Comparison of ENCODE assay signal across 10 cellular contexts in genomic region chr2:204453730-204454167, GRCh38.
DNase-seq lines count a peak whose midpoint lies in the region; ATAC-seq, FAIRE-seq and TF ChIP-seq lines count a peak whose summit lies in the region.
"Had no signal": no experiment of that assay in that cellular context is flagged by ENCODE, and none has a peak within 500 bp of the region (broad histone marks: within the 10 kb centered on the region; RNA-seq: fewer than 3 reads in every experiment).

No MANE protein-coding gene starts in this region.

- peak overlapping the region; percentile 94; the same call in 1 of the 2 replicates for H2BK12ac ChIP-seq in H1 (ENCODE audit: low read depth, low read length)

- H2BK20ac ChIP-seq in H1 (ENCODE audit: low read length): no peak overlapping the region

- H3K27ac Mint-ChIP-seq in stimulated activated memory B cell treated with anti-CD40 and anti-IgM and Interleukin-4, amounts not matched to agents 10 μg/mL and 1 μg/mL and 100 μg/mL, for 72 hours: no peak overlapping the region
- H3K27ac Mint-ChIP-seq: activated naive CD8-positive, alpha-beta T cell treated with anti-CD3 and anti-CD28 coated beads, Interleukin-2, amount 50 U/mL, for 24 hours had no signal

- TF ChIP-seq RAD21 in H1 (IDR thresholded peaks at IDR 0.05 in 1 of 2, conservative IDR thresholded peaks at IDR 0.05 in 1 of 2; ENCODE audit: low read depth in 2 of 2, low read length in 2 of 2): no peak; a peak in 1 of 4 replicates

- H3K9me3 ChIP-seq in A673 (ENCODE audit: low read depth, low read length, poor library complexity, severe bottlenecking) (no peaks in the 10 kb centered on the region), MG63 (no peaks in the 10 kb centered on the region), H1 (ENCODE audit: insufficient read depth in 2 of 2, low read depth in 1 of 2, low read length in 1 of 2) (no peaks in the 10 kb centered on the region), mucosa of descending colon (no peaks in the 10 kb centered on the region)

- no peak overlapping the region for H3K18ac ChIP-seq in H1 (ENCODE audit: extremely low read depth, low read length)

- CTCF ChIA-PET in A673 (lab: Charles Lee) (no interaction called here), H1 (lab: Charles Lee; ENCODE audit: partially characterized antibody) (interaction anchor here (0.8 kb wide), 1 partner anchor 93 kb away, joined by 3 read pairs; no protein-coding TSS in a partner anchor)

- H3K27me3 Mint-ChIP-seq in stimulated activated memory B cell treated with anti-CD40 and anti-IgM and Interleukin-4, amounts not matched to agents 10 μg/mL and 1 μg/mL and 100 μg/mL, for 72 hours: no peaks in the 10 kb centered on the region
- H3K27me3 Mint-ChIP-seq: activated naive CD8-positive, alpha-beta T cell treated with anti-CD3 and anti-CD28 coated beads, Interleukin-2, amount 50 U/mL, for 24 hours had no signal

- no peak overlapping the region for H3K4me3 Mint-ChIP-seq in stimulated activated memory B cell treated with anti-CD40 and anti-IgM and Interleukin-4, amounts not matched to agents 10 μg/mL and 1 μg/mL and 100 μg/mL, for 72 hours
- H3K4me3 Mint-ChIP-seq: activated naive CD8-positive, alpha-beta T cell treated with anti-CD3 and anti-CD28 coated beads, Interleukin-2, amount 50 U/mL, for 24 hours had no signal

- H3K56ac ChIP-seq in H1 (replicated peaks; ENCODE audit: insufficient read length, low read depth, low read length): no peak overlapping the region

- POLR2A ChIA-PET in A673 (lab: Charles Lee; ENCODE audit: low non-redundant PET) (interaction anchor here (0.6 kb wide), 1 partner anchor 682 kb away, joined by 6 read pairs; no protein-coding TSS in a partner anchor), H1 (lab: Charles Lee; ENCODE audit: partially characterized antibody) (no interaction called here)

- no peaks in the 10 kb centered on the region for H3K79me2 ChIP-seq in H1 (ENCODE audit: control insufficient read depth in 1 of 2, insufficient read depth in 2 of 2, low read length in 2 of 2)

- H3K4me2 ChIP-seq in H1 (ENCODE audit: insufficient read depth in 1 of 2, low read depth in 2 of 2, low read length in 2 of 2): no peak overlapping the region

- H3K23me2 ChIP-seq in H1 (ENCODE audit: low read depth, low read length): no peaks in the 10 kb centered on the region

- no peaks in the 10 kb centered on the region for H3K9me3 Mint-ChIP-seq in stimulated activated memory B cell treated with anti-CD40 and anti-IgM and Interleukin-4, amounts not matched to agents 10 μg/mL and 1 μg/mL and 100 μg/mL, for 72 hours
- H3K9me3 Mint-ChIP-seq: activated naive CD8-positive, alpha-beta T cell treated with anti-CD3 and anti-CD28 coated beads, Interleukin-2, amount 50 U/mL, for 24 hours had no signal

- peaks cover 7% of the 10 kb centered on the region for H3K4me1 ChIP-seq in A673 (ENCODE audit: insufficient read depth, low read length, poor library complexity, severe bottlenecking)
- H3K4me1 ChIP-seq in H1 (replicated peaks in 1 of 4; ENCODE audit: control insufficient read depth in 3 of 4, insufficient read depth in 4 of 4, low read length in 3 of 4): peaks cover 0 to 2% (median 0%) of the 10 kb centered on the region in 4 experiments; a peak in 2 of 7 replicates
- peaks cover 9% of the 10 kb centered on the region for H3K4me1 ChIP-seq in mucosa of descending colon (ENCODE audit: low read depth)

- TF ChIP-seq POLR2A in H1 (IDR thresholded peaks at IDR 0.05; ENCODE audit: control extremely low read depth in 1 of 2, low read depth in 2 of 2, low read length in 2 of 2): no peak

- H2AK5ac ChIP-seq in H1 (ENCODE audit: low read depth, low read length): no peak overlapping the region

- FAIRE-seq in H1 (lab: Jason Lieb, UNC): no peak

- H4K20me1 ChIP-seq in H1 (replicated peaks in 1 of 2; ENCODE audit: control insufficient read depth in 1 of 2, insufficient read depth in 2 of 2, low read length in 2 of 2): no peaks in the 10 kb centered on the region

- DNase-seq in A673 (ENCODE audit: low spot score) (peak; percentile 45), MG63 (peak; percentile 42), H1 (ENCODE audit: low read depth in 1 of 2, low spot score in 2 of 2) (peak in 1 of 2 experiments; percentile 50), mucosa of descending colon (peak; percentile 38 to 57 (median 53)), NOMO-1 (lab: John Stamatoyannopoulos, UW; ENCODE audit: unreplicated experiment in 2 of 2) (no peak), HCEC 1CT (no peak)
- DNase-seq: activated naive CD8-positive, alpha-beta T cell treated with anti-CD3 and anti-CD28 coated beads, Interleukin-2, amount 50 U/mL, for 24 hours had no signal

- H3K4ac ChIP-seq in H1 (replicated peaks; ENCODE audit: insufficient read length, low read depth, low read length): no peak overlapping the region

- H3K4me3 ChIP-seq in A673 (ENCODE audit: low read depth, low read length, poor library complexity, severe bottlenecking) (no peak overlapping the region), MG63 (no peak overlapping the region), H1 (ENCODE audit: extremely low read depth in 1 of 4, insufficient read depth in 2 of 4, low read depth in 3 of 4, low read length in 4 of 4) (no peak overlapping the region), mucosa of descending colon (no peak overlapping the region)

- H3K36me3 Mint-ChIP-seq in stimulated activated memory B cell treated with anti-CD40 and anti-IgM and Interleukin-4, amounts not matched to agents 10 μg/mL and 1 μg/mL and 100 μg/mL, for 72 hours: no peaks in the 10 kb centered on the region

- H2BK120ac ChIP-seq in H1 (replicated peaks; ENCODE audit: low read depth, low read length): no peak overlapping the region

- peak overlapping the region; percentile 88; the same call in 1 of the 2 replicates for H4K8ac ChIP-seq in H1 (ENCODE audit: extremely low read depth, insufficient read depth, low read length)

- BruUV-seq in A673 (replicated peaks; lab: Mats Ljungman, UMichigan): no TSS peak

- peak overlapping the region; percentile 91 for H2AFZ ChIP-seq in H1 (ENCODE audit: low read length)

- peak overlapping the region; percentile 31; the same call in 1 of the 2 replicates for H2BK15ac ChIP-seq in H1 (ENCODE audit: low read length)

- no peak overlapping the region for H4K91ac ChIP-seq in H1 (replicated peaks; ENCODE audit: insufficient read length, low read length)

- no peak overlapping the region for H3K23ac ChIP-seq in H1 (ENCODE audit: insufficient read length)

- intact Hi-C loops in A673 (cut with micrococcal nuclease; ENCODE audit: unreplicated experiment): no loop called here
- intact Hi-C loops in mucosa of descending colon (cut with DNase I, micrococcal nuclease): no loop called here

- no peak for TF ChIP-seq EP300 in H1 (IDR thresholded peaks at IDR 0.05; ENCODE audit: borderline replicate concordance in 1 of 2, low read depth in 2 of 2, low read length in 2 of 2)

- ATAC-seq in mucosa of descending colon: peak; percentile 70
- no peak for ATAC-seq in stimulated activated memory B cell treated with anti-CD40 and anti-IgM and Interleukin-4, amounts not matched to agents 10 μg/mL and 1 μg/mL and 100 μg/mL, for 72 hours
- no peak for ATAC-seq in GM21723 (IDR thresholded peaks at IDR 0.05; ENCODE audit: unreplicated experiment)
- ATAC-seq: activated naive CD8-positive, alpha-beta T cell treated with anti-CD3 and anti-CD28 coated beads, Interleukin-2, amount 50 U/mL, for 24 hours had no signal

- H3K36me3 ChIP-seq in A673 (ENCODE audit: insufficient read depth, low read length, poor library complexity, severe bottlenecking) (no peaks in the 10 kb centered on the region), MG63 (no peaks in the 10 kb centered on the region), H1 (ENCODE audit: control insufficient read depth in 2 of 4, insufficient read depth in 4 of 4, low read length in 3 of 4) (no peaks in the 10 kb centered on the region), mucosa of descending colon (ENCODE audit: low read depth) (no peaks in the 10 kb centered on the region)

- no peak overlapping the region for H3K9ac ChIP-seq in H1 (replicated peaks in 1 of 4; ENCODE audit: extremely low read depth in 1 of 4, low read depth in 3 of 4, low read length in 3 of 4)

- H3K27ac ChIP-seq in A673 (ENCODE audit: low read depth, low read length, poor library complexity, severe bottlenecking): no peak overlapping the region
- H3K27ac ChIP-seq in H1 (ENCODE audit: low read depth, low read length): no peak overlapping the region
- H3K27ac ChIP-seq: C4-2B had no signal

- no peak for TF ChIP-seq CTCF in A673 (conservative IDR thresholded peaks at IDR 0.05; ENCODE audit: low read depth, low read length)
- TF ChIP-seq CTCF in H1 (IDR thresholded peaks at IDR 0.05; ENCODE audit: control extremely low read depth in 1 of 3, insufficient read depth in 1 of 3, low read depth in 1 of 3, low read length in 3 of 3): no peak
- TF ChIP-seq CTCF in mucosa of descending colon (IDR thresholded peaks at IDR 0.05): no peak

- no peaks in the 10 kb centered on the region for H3K79me1 ChIP-seq in H1 (ENCODE audit: low read depth, low read length)

- H4K5ac ChIP-seq in H1 (ENCODE audit: insufficient read length, low read depth, low read length): peak overlapping the region; percentile 44

- 0 out of 2 replicates have a peak overlapping the region, but pooled peaks have one; percentile 49 for H2BK5ac ChIP-seq in H1 (ENCODE audit: low read depth, low read length)

- no peak overlapping the region for H3K14ac ChIP-seq in H1 (ENCODE audit: insufficient read length)

- no peaks in the 10 kb centered on the region for H3K4me1 Mint-ChIP-seq in stimulated activated memory B cell treated with anti-CD40 and anti-IgM and Interleukin-4, amounts not matched to agents 10 μg/mL and 1 μg/mL and 100 μg/mL, for 72 hours
- H3K4me1 Mint-ChIP-seq: activated naive CD8-positive, alpha-beta T cell treated with anti-CD3 and anti-CD28 coated beads, Interleukin-2, amount 50 U/mL, for 24 hours had no signal

- no peaks in the 10 kb centered on the region for H3K27me3 ChIP-seq in A673 (replicated peaks; ENCODE audit: insufficient read depth, low read depth, low read length, poor library complexity)
- H3K27me3 ChIP-seq in MG63: no peaks in the 10 kb centered on the region
- no peaks in the 10 kb centered on the region for H3K27me3 ChIP-seq in H1 (replicated peaks in 1 of 4; ENCODE audit: control insufficient read depth in 3 of 4, extremely low read depth in 1 of 4, insufficient read depth in 3 of 4, low read length in 3 of 4)

- WGBS in H1 (ENCODE audit: extremely low coverage in 1 of 2, insufficient coverage in 1 of 2, insufficient read length in 1 of 2, insufficient replicate concordance in 2 of 2, low coverage in 1 of 2, low lambda C conversion rate in 2 of 2, missing lambda C conversion rate in 1 of 2), 2 experiments: 83% methylated on average over 7 of the region's 7 CpGs; no CpG with 5 or more reads in 1 of the 2 experiments

TF ChIP-seq in H1, 55 proteins besides CTCF, POLR2A, EP300 and RAD21:
- TF ChIP-seq CEBPB (IDR thresholded peaks at IDR 0.05; ENCODE audit: low read depth, low read length) (no peak), SP4 (IDR thresholded peaks at IDR 0.05; ENCODE audit: low read length) (no peak), BACH1 (IDR thresholded peaks at IDR 0.05; ENCODE audit: low read length) (no peak), TAF1 (IDR thresholded peaks at IDR 0.05; ENCODE audit: low read depth, low read length) (no peak), POLR2AphosphoS5 (IDR thresholded peaks at IDR 0.05; ENCODE audit: low read depth, low read length) (no peak)

Comparison
In these comparisons a context has a peak if more than half of its experiments do, and no peak if none do; other contexts are left out.
1. DNase-seq: peak in A673 (single experiment), MG63 (single experiment) and mucosa of descending colon (3 of 3); none in NOMO-1 (0 of 2) and HCEC 1CT (single experiment).